21 cellular contexts compared by ENCODE assay signal in the genomic region with DNA sequence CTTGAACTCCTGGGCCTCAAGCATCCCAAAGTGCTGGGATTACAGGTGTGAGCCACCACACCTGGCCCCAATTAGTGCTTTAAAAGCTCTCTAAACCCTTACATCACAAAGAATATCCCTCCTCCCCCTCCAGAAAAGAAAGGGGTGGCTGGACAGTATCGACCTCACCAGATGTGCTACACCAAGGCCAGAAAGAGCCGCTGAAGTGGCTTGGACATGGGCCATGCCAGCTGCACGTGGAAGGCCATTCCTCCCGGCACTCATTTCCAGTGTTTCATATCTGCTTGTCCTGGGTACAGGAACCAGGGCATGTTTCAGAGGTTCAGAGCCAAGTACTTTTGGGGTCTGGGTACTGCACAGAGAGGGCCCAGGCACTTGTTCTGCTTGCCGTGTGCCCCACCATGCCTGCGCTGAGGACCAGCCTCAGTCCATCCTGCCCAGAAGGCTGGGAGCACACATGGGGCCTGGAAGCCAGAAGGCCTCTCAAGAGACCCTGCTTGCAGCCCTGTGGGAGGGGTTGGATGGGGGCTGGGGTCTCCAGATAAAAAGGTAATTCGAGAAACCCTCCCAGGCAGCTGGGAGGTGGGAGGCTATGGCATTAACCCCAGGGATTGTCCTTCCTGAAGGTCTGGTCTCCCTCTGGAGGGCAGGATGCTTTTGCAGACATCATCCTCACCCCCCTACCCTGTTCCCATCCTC. TPM values are rescaled to one million over a fixed set of nuclear protein-coding genes. Genes with fewer than 3 reads are reported as not detected.
"Had no signal": no experiment of that assay in that cellular context is flagged by ENCODE, and none has a peak within 500 bp of the region (broad histone marks: within the 10 kb centered on the region; RNA-seq: fewer than 3 reads in every experiment).

No MANE protein-coding gene starts in this region.

- FAIRE-seq: bronchial epithelial cell had no signal

- H3K9me3 Mint-ChIP-seq: activated CD4-positive, alpha-beta memory T cell treated with anti-CD3 and anti-CD28 coated beads for 36 hours; endodermal cell; naive B cell had no signal

- H3K27ac ChIP-seq: psoas muscle, transverse colon had no signal

- H3K4me3 Mint-ChIP-seq: activated CD4-positive, alpha-beta memory T cell treated with anti-CD3 and anti-CD28 coated beads for 36 hours; activated naive CD8-positive, alpha-beta T cell treated with anti-CD3 and anti-CD28 coated beads for 36 hours; endodermal cell; stimulated activated naive B cell treated with anti-CD40 and anti-IgM and Interleukin-4, amounts not matched to agents 10 μg/mL and 1 μg/mL and 100 μg/mL, for 72 hours had no signal

- H3K36me3 ChIP-seq: transverse colon had no signal

- H3K27me3 Mint-ChIP-seq: activated CD4-positive, alpha-beta memory T cell treated with anti-CD3 and anti-CD28 coated beads for 36 hours; activated naive CD8-positive, alpha-beta T cell treated with anti-CD3 and anti-CD28 coated beads for 36 hours; naive B cell; stimulated activated naive B cell treated with anti-CD40 and anti-IgM and Interleukin-4, amounts not matched to agents 10 μg/mL and 1 μg/mL and 100 μg/mL, for 72 hours had no signal

- H3K27me3 ChIP-seq: transverse colon had no signal

- H3K4me3 ChIP-seq: lung, psoas muscle, transverse colon had no signal

- H3K9me3 ChIP-seq: psoas muscle, transverse colon had no signal

- H3K27ac Mint-ChIP-seq: activated CD4-positive, alpha-beta memory T cell treated with anti-CD3 and anti-CD28 coated beads for 36 hours; activated naive CD8-positive, alpha-beta T cell treated with anti-CD3 and anti-CD28 coated beads for 36 hours; endodermal cell had no signal

- DNase-seq: activated CD4-positive, alpha-beta memory T cell treated with anti-CD3 and anti-CD28 coated beads for 36 hours; activated CD4-positive, alpha-beta T cell treated with anti-CD3 and anti-CD28 coated beads for 1 hour; activated gamma-delta T cell treated with Interleukin-2 at 50 U/mL for 16 hours; activated naive CD8-positive, alpha-beta T cell treated with anti-CD3 and anti-CD28 coated beads for 36 hours; activated T-cell treated with anti-CD3 and anti-CD28 coated beads, Interleukin-2, amount 50 U/mL, for 48 hours; endodermal cell; erythroblast; hippocampal formation; naive B cell; psoas muscle; stimulated activated CD4-positive, alpha-beta T cell treated with anti-CD3 and anti-CD28 coated beads, Interleukin-2, amount 100 ng/mL, for 24 hours; stimulated activated naive B cell treated with anti-CD40 and anti-IgM and Interleukin-4, amounts not matched to agents 10 μg/mL and 1 μg/mL and 100 μg/mL, for 72 hours; substantia nigra; T-helper 9 cell; transverse colon had no signal

- ATAC-seq: psoas muscle; sciatic nerve; stimulated activated naive B cell treated with anti-CD40 and anti-IgM and Interleukin-4, amounts not matched to agents 10 μg/mL and 1 μg/mL and 100 μg/mL, for 72 hours had no signal

RNA-seq across cellular contexts. Expression of gene PRSS33, which starts 38.5 kb away (rescaled TPM):
- total RNA-seq: activated CD4-positive, alpha-beta memory T cell treated with anti-CD3 and anti-CD28 coated beads for 36 hours; aorta; bronchial epithelial cell; chondrocyte; dermis microvascular lymphatic vessel endothelial cell; psoas muscle; sciatic nerve; transverse colon had no signal
- polyA plus RNA-seq: psoas muscle had no signal

RNA-seq across cellular contexts. Expression of gene PRSS41, which starts 49.4 kb away (rescaled TPM):
- total RNA-seq: activated CD4-positive, alpha-beta memory T cell treated with anti-CD3 and anti-CD28 coated beads for 36 hours; activated naive CD8-positive, alpha-beta T cell treated with anti-CD3 and anti-CD28 coated beads for 36 hours; aorta; bronchial epithelial cell; chondrocyte; dermis microvascular lymphatic vessel endothelial cell; endodermal cell; lung; psoas muscle; sciatic nerve; transverse colon had no signal
- polyA plus RNA-seq: aorta, lung, psoas muscle had no signal
